In genomic region chr2:71530987-71531332, GRCh38 we compare ENCODE assay signal across 12 cellular contexts.
"Had no signal": no experiment of that assay in that cellular context is flagged by ENCODE, and none has a peak within 500 bp of the region (broad histone marks: within the 10 kb centered on the region; RNA-seq: fewer than 3 reads in every experiment).

No MANE protein-coding gene starts in this region.

- ATAC-seq: stimulated activated naive CD8-positive, alpha-beta T cell treated with anti-CD3 and anti-CD28 coated beads, Interleukin-15, Interleukin-2, amounts not matched to agents 100 U/mL and 50 U/mL, for 24 hours had no signal

- H3K9me3 ChIP-seq: body of pancreas, psoas muscle, transverse colon, vagina had no signal

- H3K9me3 Mint-ChIP-seq: activated naive CD4-positive, alpha-beta T cell treated with anti-CD3 and anti-CD28 coated beads, Interleukin-2, amount 50 U/mL, for 72 hours; natural killer cell treated with Interleukin-12 subunit alpha and Interleukin-12 subunit beta and Interleukin-15 and Interleukin-18, amount 100 ng/mL, for 72 hours had no signal

- H3K27me3 ChIP-seq: body of pancreas, transverse colon, vagina had no signal

- H3K4me3 Mint-ChIP-seq: activated CD8-positive, alpha-beta memory T cell treated with anti-CD3 and anti-CD28 coated beads, Interleukin-2, amount 10 ng/mL, durations not matched to agents 7 days and 5 days; natural killer cell treated with Interleukin-12 subunit alpha and Interleukin-12 subunit beta and Interleukin-15 and Interleukin-18, amount 100 ng/mL, for 72 hours had no signal

- H3K27ac Mint-ChIP-seq: activated CD8-positive, alpha-beta memory T cell treated with anti-CD3 and anti-CD28 coated beads, Interleukin-2, amount 10 ng/mL, durations not matched to agents 7 days and 5 days; activated naive CD4-positive, alpha-beta T cell treated with anti-CD3 and anti-CD28 coated beads, Interleukin-2, amount 50 U/mL, for 72 hours; natural killer cell treated with Interleukin-12 subunit alpha and Interleukin-12 subunit beta and Interleukin-15 and Interleukin-18, amount 100 ng/mL, for 72 hours had no signal

- H3K4me1 ChIP-seq: body of pancreas, transverse colon, vagina had no signal

- H3K27ac ChIP-seq: body of pancreas, coronary artery, psoas muscle, transverse colon, vagina had no signal

- H3K36me3 ChIP-seq: transverse colon, vagina had no signal

- H3K4me3 ChIP-seq: body of pancreas, coronary artery, psoas muscle, transverse colon, vagina had no signal

- H3K36me3 Mint-ChIP-seq: activated CD8-positive, alpha-beta memory T cell treated with anti-CD3 and anti-CD28 coated beads, Interleukin-2, amount 10 ng/mL, durations not matched to agents 7 days and 5 days; activated naive CD4-positive, alpha-beta T cell treated with anti-CD3 and anti-CD28 coated beads, Interleukin-2, amount 50 U/mL, for 72 hours; natural killer cell treated with Interleukin-12 subunit alpha and Interleukin-12 subunit beta and Interleukin-15 and Interleukin-18, amount 100 ng/mL, for 72 hours had no signal

- DNase-seq: activated CD8-positive, alpha-beta memory T cell treated with anti-CD3 and anti-CD28 coated beads, Interleukin-2, amount 10 ng/mL, durations not matched to agents 7 days and 5 days; activated gamma-delta T cell; activated T-cell treated with anti-CD3 and anti-CD28 coated beads, Interleukin-2, amount 50 U/mL, for 1 hour; central memory CD4-positive, alpha-beta T cell; psoas muscle; transverse colon had no signal
